14 cellular contexts compared by ENCODE assay signal in genomic region chrX:9163153-9163790, GRCh38.
DNase-seq lines count a peak whose midpoint lies in the region; ATAC-seq and TF ChIP-seq lines count a peak whose summit lies in the region.
"Had no signal": no experiment of that assay in that cellular context is flagged by ENCODE, and none has a peak within 500 bp of the region (broad histone marks: within the 10 kb centered on the region; RNA-seq: fewer than 3 reads in every experiment).

No MANE protein-coding gene starts in this region.

- no peak overlapping the region for H2AFZ ChIP-seq in DND-41 (ENCODE audit: low read depth, low read length)

- H3K79me2 ChIP-seq in DND-41 (ENCODE audit: insufficient read depth, low read length), result no peaks in the 10 kb centered on the region

- H3K9me3 ChIP-seq in DND-41 (ENCODE audit: insufficient read depth, low read length, severe bottlenecking) (peaks cover 5% of the 10 kb centered on the region), esophagus squamous epithelium (no peaks in the 10 kb centered on the region)

- H3K27me3 Mint-ChIP-seq in effector memory CD8-positive, alpha-beta T cell, result no peaks in the 10 kb centered on the region
- H3K27me3 Mint-ChIP-seq: activated naive CD8-positive, alpha-beta T cell treated with anti-CD3 and anti-CD28 coated beads, Interleukin-2, amount 10 ng/mL, durations not matched to agents 7 days and 5 days had no signal

- H3K27ac Mint-ChIP-seq in effector memory CD8-positive, alpha-beta T cell, result peak overlapping the region in 1 of 2 donors; percentile 28
- H3K27ac Mint-ChIP-seq: activated naive CD8-positive, alpha-beta T cell treated with anti-CD3 and anti-CD28 coated beads, Interleukin-2, amount 10 ng/mL, durations not matched to agents 7 days and 5 days had no signal

- TF ChIP-seq CTCF in DND-41 (IDR thresholded peaks at IDR 0.05; ENCODE audit: borderline replicate concordance, extremely low read depth, low read length, poor library complexity, severe bottlenecking) (no peak), RWPE1 (conservative IDR thresholded peaks at IDR 0.05; ENCODE audit: low read depth) (no peak), fibroblast of pulmonary artery (IDR thresholded peaks at IDR 0.05; ENCODE audit: low read length, missing control alignments) (no peak), esophagus squamous epithelium (IDR thresholded peaks at IDR 0.05) (no peak)

- peaks cover 16 to 17% of the 10 kb centered on the region in 2 donors for H3K4me1 Mint-ChIP-seq in effector memory CD8-positive, alpha-beta T cell (ENCODE audit: low read depth in 2 of 2)

- 13 to 22% methylated on average over 5 of the region's 5 CpGs for WGBS in esophagus squamous epithelium, 2 donors

- H3K27me3 ChIP-seq in DND-41 (ENCODE audit: insufficient read depth, low read length, poor library complexity) (no peaks in the 10 kb centered on the region), esophagus squamous epithelium (no peaks in the 10 kb centered on the region)

- H3K9ac ChIP-seq in DND-41 (ENCODE audit: low read depth, low read length), result no peak overlapping the region

- POLR2A ChIA-PET in RWPE1 (lab: Yijun Ruan, JAX; ENCODE audit: low non-redundant PET), result no interaction called here

- no peak overlapping the region for H3K4me3 ChIP-seq in DND-41 (ENCODE audit: low read depth in 1 of 2, low read length in 2 of 2)
- no peak overlapping the region for H3K4me3 ChIP-seq in fibroblast of pulmonary artery (replicated peaks; ENCODE audit: low read depth, low read length)
- H3K4me3 ChIP-seq in esophagus squamous epithelium, result no peak overlapping the region

- CTCF ChIA-PET in RWPE1 (lab: Yijun Ruan, JAX), result no interaction called here

- peaks cover 50% of the 10 kb centered on the region for H3K4me1 ChIP-seq in DND-41 (ENCODE audit: insufficient read depth, low read length)
- H3K4me1 ChIP-seq in esophagus squamous epithelium, result no peaks in the 10 kb centered on the region

- no peak for TF ChIP-seq POLR2A in esophagus squamous epithelium (IDR thresholded peaks at IDR 0.05)

- intact Hi-C loops in esophagus squamous epithelium (cut with DNase I), result no loop called here

- H3K4me2 ChIP-seq in DND-41 (ENCODE audit: insufficient read depth, low read length), result no peak overlapping the region

- H3K27ac ChIP-seq in DND-41 (ENCODE audit: low read length), result no peak overlapping the region
- peak overlapping the region; percentile 65; the same call in 1 of the 2 replicates for H3K27ac ChIP-seq in RWPE1
- H3K27ac ChIP-seq in esophagus squamous epithelium, result no peak overlapping the region

- H4K20me1 ChIP-seq in DND-41 (ENCODE audit: insufficient read depth, low read length), result no peaks in the 10 kb centered on the region

- ATAC-seq in DND-41 (ENCODE audit: insufficient read depth, low read depth) (peak; percentile 44), GM18519 (IDR thresholded peaks at IDR 0.05; ENCODE audit: low FRiP score, unreplicated experiment) (no peak), HG03196 (IDR thresholded peaks at IDR 0.05; ENCODE audit: unreplicated experiment) (no peak)
- ATAC-seq in effector memory CD8-positive, alpha-beta T cell (replicated peaks), result no peak
- ATAC-seq: naive thymus-derived CD8-positive, alpha-beta T cell had no signal

- H3K36me3 ChIP-seq in DND-41 (ENCODE audit: insufficient read depth, low read length) (no peaks in the 10 kb centered on the region), esophagus squamous epithelium (no peaks in the 10 kb centered on the region)

- peak; percentile 58 for DNase-seq in DND-41
- DNase-seq in NCI-H1105 treated with DMSO at 0.1 percent for 48 hours (lab: John Stamatoyannopoulos, UW), result peak; percentile 82
- no peak for DNase-seq in RWPE1 (ENCODE audit: low spot score)
- DNase-seq in fibroblast of pulmonary artery (ENCODE audit: low read depth), result peak; percentile 18
- DNase-seq in effector memory CD8-positive, alpha-beta T cell, result no peak
- DNase-seq in esophagus squamous epithelium (lab: John Stamatoyannopoulos, UW), result no peak
- DNase-seq: activated CD4-positive, alpha-beta T cell treated with anti-CD3 and anti-CD28 coated beads for 48 hours; activated naive CD8-positive, alpha-beta T cell treated with anti-CD3 and anti-CD28 coated beads, Interleukin-2, amount 10 ng/mL, durations not matched to agents 7 days and 5 days; Calu3; effector CD8-positive, alpha-beta T cell; naive thymus-derived CD8-positive, alpha-beta T cell; stimulated activated naive CD4-positive, alpha-beta T cell treated with Interleukin-2 at 50 U/mL for 16 hours had no signal

- no peak overlapping the region for H3K4me3 Mint-ChIP-seq in effector memory CD8-positive, alpha-beta T cell
- H3K4me3 Mint-ChIP-seq: activated naive CD8-positive, alpha-beta T cell treated with anti-CD3 and anti-CD28 coated beads, Interleukin-2, amount 10 ng/mL, durations not matched to agents 7 days and 5 days; naive thymus-derived CD8-positive, alpha-beta T cell had no signal

- H3K9me3 Mint-ChIP-seq in effector memory CD8-positive, alpha-beta T cell, result no peaks in the 10 kb centered on the region
- H3K9me3 Mint-ChIP-seq: activated naive CD8-positive, alpha-beta T cell treated with anti-CD3 and anti-CD28 coated beads, Interleukin-2, amount 10 ng/mL, durations not matched to agents 7 days and 5 days had no signal

- peaks cover 3% of the 10 kb centered on the region for H3K36me3 Mint-ChIP-seq in effector memory CD8-positive, alpha-beta T cell (ENCODE audit: insufficient read depth)
- H3K36me3 Mint-ChIP-seq: naive thymus-derived CD8-positive, alpha-beta T cell had no signal

Comparison
In these comparisons a context has a peak if more than half of its experiments do, and no peak if none do; other contexts are left out.
1. DNase-seq: peak in DND-41 (single experiment), NCI-H1105 treated with DMSO at 0.1 percent for 48 hours (single experiment) and fibroblast of pulmonary artery (single experiment); none in RWPE1 (single experiment), effector memory CD8-positive, alpha-beta T cell (0 of 3) and esophagus squamous epithelium (single experiment).